10 cellular contexts compared by ENCODE assay signal in genomic region chrX:12984629-12985303, GRCh38. TPM values are rescaled to one million over a fixed set of nuclear protein-coding genes. Genes with fewer than 3 reads are reported as not detected.
A peak's percentile ranks its signal among the peaks of the same experiment; 100 is the strongest.
DNase-seq lines count a peak whose midpoint lies in the region; ATAC-seq lines count a peak whose summit lies in the region.
"Had no signal": no experiment of that assay in that cellular context is flagged by ENCODE, and none has a peak within 500 bp of the region (broad histone marks: within the 10 kb centered on the region; RNA-seq: fewer than 3 reads in every experiment).

No MANE protein-coding gene starts in this region.

- H3K4me1 ChIP-seq in right cardiac atrium (ENCODE audit: control insufficient read depth, insufficient read depth, low read length): no peaks in the 10 kb centered on the region

- no peaks in the 10 kb centered on the region for H3K27me3 ChIP-seq in right cardiac atrium (ENCODE audit: control insufficient read depth, insufficient read depth)

- 34% methylated on average over 5 of the region's 5 CpGs for WGBS in right cardiac atrium

- H3K4me3 ChIP-seq in right cardiac atrium (ENCODE audit: low read length): no peak overlapping the region

- peaks cover 4% of the 10 kb centered on the region for H3K9me3 Mint-ChIP-seq in T-helper 1 cell treated with Interleukin-12 subunit alpha and Interleukin-12 subunit beta and Interleukin-4 antibody, amounts not matched to agents 30 μg/mL and 1 μg/mL, for 36 hours
- peaks cover 0 to 3% of the 10 kb centered on the region in 2 donors for H3K9me3 Mint-ChIP-seq in stimulated activated naive CD8-positive, alpha-beta T cell treated with anti-CD3 and anti-CD28 coated beads, Interleukin-15, amount 100 ng/mL, for 72 hours

- peaks cover 12% of the 10 kb centered on the region for H3K36me3 Mint-ChIP-seq in T-helper 1 cell treated with Interleukin-12 subunit alpha and Interleukin-12 subunit beta and Interleukin-4 antibody, amounts not matched to agents 30 μg/mL and 1 μg/mL, for 36 hours (ENCODE audit: low read depth)

- H3K4me1 Mint-ChIP-seq in T-helper 1 cell treated with Interleukin-12 subunit alpha and Interleukin-12 subunit beta and Interleukin-4 antibody, amounts not matched to agents 30 μg/mL and 1 μg/mL, for 36 hours (ENCODE audit: low read depth): peaks cover 57% of the 10 kb centered on the region
- peaks cover 73% of the 10 kb centered on the region for H3K4me1 Mint-ChIP-seq in stimulated activated naive CD8-positive, alpha-beta T cell treated with anti-CD3 and anti-CD28 coated beads, Interleukin-15, amount 100 ng/mL, for 72 hours

- intact Hi-C loops in right cardiac atrium (cut with DNase I): no loop called here

- ATAC-seq in GM21390 (IDR thresholded peaks at IDR 0.05; ENCODE audit: unreplicated experiment) (peak; percentile 64), HG03571 (IDR thresholded peaks at IDR 0.05; ENCODE audit: unreplicated experiment) (peak; percentile 65), right cardiac atrium (no peak)
- peak; percentile 86 for ATAC-seq in stimulated activated naive CD8-positive, alpha-beta T cell treated with anti-CD3 and anti-CD28 coated beads, Interleukin-15, amount 100 ng/mL, for 72 hours

- peak overlapping the region; percentile 95 for H3K27ac Mint-ChIP-seq in T-helper 1 cell treated with Interleukin-12 subunit alpha and Interleukin-12 subunit beta and Interleukin-4 antibody, amounts not matched to agents 30 μg/mL and 1 μg/mL, for 36 hours
- H3K27ac Mint-ChIP-seq in stimulated activated naive CD8-positive, alpha-beta T cell treated with anti-CD3 and anti-CD28 coated beads, Interleukin-15, amount 100 ng/mL, for 72 hours: peak overlapping the region; percentile 81 to 99

- H3K27ac ChIP-seq in right cardiac atrium (ENCODE audit: low read length): no peak overlapping the region

- no peaks in the 10 kb centered on the region for H3K27me3 Mint-ChIP-seq in T-helper 1 cell treated with Interleukin-12 subunit alpha and Interleukin-12 subunit beta and Interleukin-4 antibody, amounts not matched to agents 30 μg/mL and 1 μg/mL, for 36 hours (ENCODE audit: low read depth)
- H3K27me3 Mint-ChIP-seq in stimulated activated naive CD8-positive, alpha-beta T cell treated with anti-CD3 and anti-CD28 coated beads, Interleukin-15, amount 100 ng/mL, for 72 hours: no peaks in the 10 kb centered on the region

- H3K9me3 ChIP-seq in right cardiac atrium (ENCODE audit: control insufficient read depth, low read length): no peaks in the 10 kb centered on the region

- peak overlapping the region; percentile 59 for H3K4me3 Mint-ChIP-seq in T-helper 1 cell treated with Interleukin-12 subunit alpha and Interleukin-12 subunit beta and Interleukin-4 antibody, amounts not matched to agents 30 μg/mL and 1 μg/mL, for 36 hours
- H3K4me3 Mint-ChIP-seq in stimulated activated naive CD8-positive, alpha-beta T cell treated with anti-CD3 and anti-CD28 coated beads, Interleukin-15, amount 100 ng/mL, for 72 hours: peak overlapping the region; percentile 62 to 63

- DNase-seq in EL (peak; percentile 8), NCI-H187 treated with DMSO at 0.1 percent for 48 hours (lab: John Stamatoyannopoulos, UW) (no peak), right cardiac atrium (no peak)
- DNase-seq in effector CD8-positive, alpha-beta T cell (lab: John Stamatoyannopoulos, UW): peak; percentile 4
- peak; percentile 52 to 68 for DNase-seq in stimulated activated naive CD8-positive, alpha-beta T cell treated with anti-CD3 and anti-CD28 coated beads, Interleukin-15, amount 100 ng/mL, for 72 hours

RNA-seq across cellular contexts. Expression of gene TMSB4X, which starts 9.9 kb away (rescaled TPM):
- 1,000 to 10,000 TPM; 1,054 to 1,542 (median 1,304) TPM for total RNA-seq in right cardiac atrium
- polyA plus RNA-seq in right cardiac atrium: 2,718 TPM

RNA-seq across cellular contexts. Expression of gene FAM9C, which starts 59.7 kb away (rescaled TPM):
- not detected for total RNA-seq in right cardiac atrium
- polyA plus RNA-seq in right cardiac atrium: 0.02 TPM
- total RNA-seq: kidney epithelial cell, NCI-H460 had no signal

Comparison
In these comparisons a context has a peak if more than half of its experiments do, and no peak if none do; other contexts are left out.
1. DNase-seq: peak in EL (single experiment), effector CD8-positive, alpha-beta T cell (single experiment) and stimulated activated naive CD8-positive, alpha-beta T cell treated with anti-CD3 and anti-CD28 coated beads, Interleukin-15, amount 100 ng/mL, for 72 hours (2 of 2); none in NCI-H187 treated with DMSO at 0.1 percent for 48 hours (single experiment) and right cardiac atrium (0 of 3).
2. ATAC-seq: peak in GM21390 (single experiment), HG03571 (single experiment) and stimulated activated naive CD8-positive, alpha-beta T cell treated with anti-CD3 and anti-CD28 coated beads, Interleukin-15, amount 100 ng/mL, for 72 hours (single experiment); none in right cardiac atrium (0 of 2).